8 cellular contexts compared by ENCODE assay signal in genomic region chr1:146409402-146409801, GRCh38.
DNase-seq lines count a peak whose midpoint lies in the region; ATAC-seq and TF ChIP-seq lines count a peak whose summit lies in the region.
"Not testable (repeated sequence)": the region's sequence is repeated elsewhere in the genome, so short reads cannot be mapped to it uniquely, and the experiment has no call there.

No MANE protein-coding gene starts in this region.

- H2AFZ ChIP-seq in H9 (ENCODE audit: low read length): not testable (repeated sequence)

- not testable (repeated sequence) for H3K36me3 Mint-ChIP-seq in H9 (ENCODE audit: insufficient read depth in 1 of 3, low read depth in 3 of 3); activated CD4-positive, alpha-beta T cell treated with anti-CD3 and anti-CD28 coated beads, Interleukin-2, amount 10 ng/mL, durations not matched to agents 24 days and 14 days (ENCODE audit: low read depth); MCF 10A (ENCODE audit: insufficient read depth, unreplicated experiment)

- not testable (repeated sequence) for H2BK20ac ChIP-seq in H9 (ENCODE audit: low read depth, low read length, poor library complexity, severe bottlenecking)

- not testable (repeated sequence) for H3K4ac ChIP-seq in H9 (ENCODE audit: low read depth, low read length)

- not testable (repeated sequence) for BruUV-seq in MCF 10A (replicated peaks; lab: Mats Ljungman, UMichigan)

- not testable (repeated sequence) for H3K79me1 ChIP-seq in H9 (ENCODE audit: insufficient read depth, low read depth, low read length, poor library complexity, severe bottlenecking)

- H3K4me2 ChIP-seq in H9 (ENCODE audit: insufficient read depth, insufficient read length, low read length): not testable (repeated sequence)

- not testable (repeated sequence) for H3K9me3 Mint-ChIP-seq in H9; activated CD4-positive, alpha-beta T cell treated with anti-CD3 and anti-CD28 coated beads, Interleukin-2, amount 10 ng/mL, durations not matched to agents 24 days and 14 days; MCF 10A (ENCODE audit: unreplicated experiment)

- DNase-seq in Ammon's horn (ENCODE audit: low spot score) (peak; percentile 77), H9 (peak; percentile 48), NCI-H345 (lab: John Stamatoyannopoulos, UW) (peak; percentile 96), MCF 10A (ENCODE audit: unreplicated experiment) (peak; percentile 78), medulla oblongata (ENCODE audit: extremely low spot score) (peak; percentile 58), retina (peak; percentile 58)
- peak; percentile 69 for DNase-seq in activated CD4-positive, alpha-beta T cell treated with anti-CD3 and anti-CD28 coated beads, Interleukin-2, amount 10 ng/mL, durations not matched to agents 24 days and 14 days

- not testable (repeated sequence) for H3T11ph ChIP-seq in H9 (ENCODE audit: low read length)

- TF ChIP-seq POLR2A in gastroesophageal sphincter (IDR thresholded peaks at IDR 0.05): not testable (repeated sequence)

- not testable (repeated sequence) for TF ChIP-seq CTCF in H9 (conservative IDR thresholded peaks at IDR 0.05); MCF 10A (IDR thresholded peaks at IDR 0.05; ENCODE audit: unreplicated experiment); gastroesophageal sphincter (IDR thresholded peaks at IDR 0.05)

- H4K8ac ChIP-seq in H9 (replicated peaks; ENCODE audit: insufficient read length, low read depth, low read length): not testable (repeated sequence)

- not testable (repeated sequence) for H3K79me2 ChIP-seq in H9 (ENCODE audit: insufficient read depth, low read length)

- TF ChIP-seq EP300 in gastroesophageal sphincter (IDR thresholded peaks at IDR 0.05): not testable (repeated sequence)

- not testable (repeated sequence) for H4K20me1 ChIP-seq in H9 (ENCODE audit: control insufficient read depth, insufficient read depth, insufficient read length)

- ATAC-seq in gastroesophageal sphincter: peak; percentile 98

- intact Hi-C loops in activated CD4-positive, alpha-beta T cell treated with anti-CD3 and anti-CD28 coated beads, Interleukin-2, amount 10 ng/mL, durations not matched to agents 24 days and 14 days (cut with micrococcal nuclease); MCF 10A (cut with micrococcal nuclease): not testable (repeated sequence)

- H3K14ac ChIP-seq in H9 (ENCODE audit: insufficient read depth, low read length): not testable (repeated sequence)

- H2BK15ac ChIP-seq in H9 (ENCODE audit: low read depth, low read length): not testable (repeated sequence)

- not testable (repeated sequence) for H3K27ac ChIP-seq in H9 (ENCODE audit: insufficient read length, low read depth, low read length)
- peak overlapping the region; percentile 79 to 85 (median 82) for H3K27ac ChIP-seq in gastroesophageal sphincter

- not testable (repeated sequence) for H3K23ac ChIP-seq in H9 (ENCODE audit: insufficient read length, low read depth, low read length)

- H2BK120ac ChIP-seq in H9 (ENCODE audit: low read depth, low read length, poor library complexity, severe bottlenecking): not testable (repeated sequence)

- CTCF ChIA-PET in MCF 10A (lab: Yijun Ruan, JAX): not testable (repeated sequence)

- not testable (repeated sequence) for H3K9ac ChIP-seq in H9 (ENCODE audit: extremely low read depth, insufficient read length, low read length)

- not testable (repeated sequence) for H2AK5ac ChIP-seq in H9 (ENCODE audit: insufficient read length, low read length)

- H3K18ac ChIP-seq in H9 (ENCODE audit: insufficient read length, low read depth, low read length): not testable (repeated sequence)

- H3K23me2 ChIP-seq in H9 (ENCODE audit: insufficient read length, low read depth, low read length, poor library complexity, severe bottlenecking): not testable (repeated sequence)

- H3K4me3 Mint-ChIP-seq in H9 (peak overlapping the region; percentile 60 to 61; a peak in 3 of 5 replicates), MCF 10A (ENCODE audit: unreplicated experiment) (peak overlapping the region; percentile 76)
- peak overlapping the region; percentile 62 for H3K4me3 Mint-ChIP-seq in activated CD4-positive, alpha-beta T cell treated with anti-CD3 and anti-CD28 coated beads, Interleukin-2, amount 10 ng/mL, durations not matched to agents 24 days and 14 days

- not testable (repeated sequence) for H3K27me3 Mint-ChIP-seq in H9 (ENCODE audit: low read depth); activated CD4-positive, alpha-beta T cell treated with anti-CD3 and anti-CD28 coated beads, Interleukin-2, amount 10 ng/mL, durations not matched to agents 24 days and 14 days; MCF 10A (ENCODE audit: insufficient read depth, unreplicated experiment)

- WGBS in H9 (ENCODE audit: extremely low coverage, insufficient read length, low lambda C conversion rate): no CpG with 5 or more reads among the region's 18 CpGs
- WGBS in gastroesophageal sphincter (ENCODE audit: low coverage in 1 of 2), 2 donors: no CpG with 5 or more reads among the region's 18 CpGs

- not testable (repeated sequence) for H2BK5ac ChIP-seq in H9 (ENCODE audit: insufficient read length, low read length)

- H3K56ac ChIP-seq in H9 (ENCODE audit: insufficient read length, low read depth, low read length): not testable (repeated sequence)

- H2BK12ac ChIP-seq in H9 (ENCODE audit: insufficient read length, low read depth, low read length): not testable (repeated sequence)

- not testable (repeated sequence) for H3K4me1 Mint-ChIP-seq in H9; activated CD4-positive, alpha-beta T cell treated with anti-CD3 and anti-CD28 coated beads, Interleukin-2, amount 10 ng/mL, durations not matched to agents 24 days and 14 days
- peaks cover 12% of the 10 kb centered on the region for H3K4me1 Mint-ChIP-seq in MCF 10A (ENCODE audit: insufficient read depth, unreplicated experiment)

- H3K27me3 ChIP-seq in H9 (ENCODE audit: insufficient read depth, low read length); gastroesophageal sphincter: not testable (repeated sequence)

- H4K5ac ChIP-seq in H9 (ENCODE audit: insufficient read length, low read depth, low read length): not testable (repeated sequence)

- POLR2A ChIA-PET in MCF 10A (lab: Yijun Ruan, JAX): interaction anchor here (1.1 kb wide), 1 partner anchor 32 kb away, joined by 3 read pairs; no protein-coding TSS in a partner anchor

- H3K9me3 ChIP-seq in H9 (ENCODE audit: control insufficient read depth, low read depth, low read length); gastroesophageal sphincter: not testable (repeated sequence)

- H3K27ac Mint-ChIP-seq in H9: peak overlapping the region in 2 of 3 experiments; percentile 98 to 100; a peak in 4 of 7 replicates
- peak overlapping the region; percentile 90 for H3K27ac Mint-ChIP-seq in activated CD4-positive, alpha-beta T cell treated with anti-CD3 and anti-CD28 coated beads, Interleukin-2, amount 10 ng/mL, durations not matched to agents 24 days and 14 days
- peak overlapping the region; percentile 100 for H3K27ac Mint-ChIP-seq in MCF 10A (ENCODE audit: low read depth, unreplicated experiment)

- H4K91ac ChIP-seq in H9 (ENCODE audit: insufficient read length, low read depth, low read length): not testable (repeated sequence)

- H3K4me1 ChIP-seq in H9 (ENCODE audit: insufficient read depth, low read length); gastroesophageal sphincter: not testable (repeated sequence)

- not testable (repeated sequence) for H3K36me3 ChIP-seq in gastroesophageal sphincter

- H3K4me3 ChIP-seq in gastroesophageal sphincter: peak overlapping the region; percentile 26 to 40
